In genomic region chr10:80486785-80487421, GRCh38 we compare ENCODE assay signal across 1 cellular context.
TF ChIP-seq lines count a peak whose summit lies in the region.

No MANE protein-coding gene starts in this region.

TF ChIP-seq in HepG2, 621 proteins besides CTCF, POLR2A, EP300 and RAD21:
- TF ChIP-seq ZC3H4 (CRISPR knock-in tag; IDR thresholded peaks at IDR 0.05; ENCODE audit: borderline replicate concordance) (no peak), XRCC5 (optimal IDR thresholded peaks at IDR 0.05; ENCODE audit: low read length) (no peak), ZBTB44 (CRISPR knock-in tag; IDR thresholded peaks at IDR 0.05) (no peak), ZNF781 (CRISPR knock-in tag; IDR thresholded peaks at IDR 0.05; ENCODE audit: borderline replicate concordance, not compliant biosample characterization) (no peak), PCBP1 (IDR thresholded peaks at IDR 0.05; ENCODE audit: borderline replicate concordance, low read depth, low read length) (no peak), ZNF777 (CRISPR knock-in tag; IDR thresholded peaks at IDR 0.05) (no peak), ZNF562 (CRISPR knock-in tag; IDR thresholded peaks at IDR 0.05; ENCODE audit: borderline replicate concordance) (no peak), RBM22 (optimal IDR thresholded peaks at IDR 0.05; ENCODE audit: low read length) (peak; percentile 43), ZNF318 (CRISPR knock-in tag; IDR thresholded peaks at IDR 0.05) (no peak), HOMEZ (CRISPR knock-in tag; IDR thresholded peaks at IDR 0.05; ENCODE audit: low read depth) (no peak), ZNF260 (CRISPR knock-in tag; IDR thresholded peaks at IDR 0.05; ENCODE audit: borderline replicate concordance, low read depth) (no peak), ZNF24 (IDR thresholded peaks at IDR 0.05) (no peak), ZBTB33 (CRISPR knock-in tag; IDR thresholded peaks at IDR 0.05) (peak; percentile 9; the same call in 1 of the 2 replicates), E2F2 (CRISPR knock-in tag; IDR thresholded peaks at IDR 0.05; ENCODE audit: borderline replicate concordance) (no peak), ZMYM4 (CRISPR knock-in tag; IDR thresholded peaks at IDR 0.05) (no peak), ZNF792 (CRISPR knock-in tag; IDR thresholded peaks at IDR 0.05) (no peak), ZNF83 (CRISPR knock-in tag; IDR thresholded peaks at IDR 0.05; ENCODE audit: borderline replicate concordance) (no peak)
TF ChIP-seq in HepG2: peak in this region for 2.
